12 cellular contexts compared by ENCODE assay signal in genomic region chr4:101334963-101335572, GRCh38. TPM values are rescaled to one million over a fixed set of nuclear protein-coding genes. Genes with fewer than 3 reads are reported as not detected.
DNase-seq lines count a peak whose midpoint lies in the region; ATAC-seq and TF ChIP-seq lines count a peak whose summit lies in the region.
"Had no signal": no experiment of that assay in that cellular context is flagged by ENCODE, and none has a peak within 500 bp of the region (broad histone marks: within the 10 kb centered on the region; RNA-seq: fewer than 3 reads in every experiment).

No MANE protein-coding gene starts in this region.

- no peak overlapping the region for H3K27ac Mint-ChIP-seq in nephron progenitor cell

- H3K27me3 ChIP-seq in sigmoid colon, result no peaks in the 10 kb centered on the region
- H3K27me3 ChIP-seq: transverse colon had no signal

- no peak for TF ChIP-seq POLR2A in sigmoid colon (IDR thresholded peaks at IDR 0.05)

- H3K27ac ChIP-seq in sigmoid colon, result no peak overlapping the region
- H3K27ac ChIP-seq: epithelial cell of prostate, transverse colon had no signal

- DNase-seq in fibroblast of the aortic adventitia (ENCODE audit: low read depth) (peak; percentile 48), kidney tubule cell (ENCODE audit: low spot score) (no peak), sigmoid colon (no peak), nephron progenitor cell (no peak), posterior cingulate gyrus (no peak)
- DNase-seq: activated naive CD4-positive, alpha-beta T cell treated with anti-CD3 and anti-CD28 coated beads, Interleukin-2, amount 50 U/mL, for 16 hours; stimulated activated CD4-positive, alpha-beta T cell treated with anti-CD3 and anti-CD28 coated beads, Interleukin-15, amount 100 ng/mL, for 24 hours; transverse colon had no signal

- intact Hi-C loops in sigmoid colon (cut with DNase I) (no loop called here), posterior cingulate gyrus (cut with DNase I) (no loop called here)

- no peaks in the 10 kb centered on the region for H3K9me3 ChIP-seq in sigmoid colon
- H3K9me3 ChIP-seq: transverse colon had no signal

- H3K4me3 Mint-ChIP-seq in nephron progenitor cell, result no peak overlapping the region

- 59 to 66% methylated on average over 6 of the region's 6 CpGs for WGBS in sigmoid colon, 2 donors

- ATAC-seq in GM18517 (IDR thresholded peaks at IDR 0.05; ENCODE audit: unreplicated experiment) (peak; percentile 54), GM21381 (IDR thresholded peaks at IDR 0.05; ENCODE audit: unreplicated experiment) (peak; percentile 65), HG03439 (IDR thresholded peaks at IDR 0.05; ENCODE audit: unreplicated experiment) (peak; percentile 63)

- H3K27me3 Mint-ChIP-seq in nephron progenitor cell (ENCODE audit: low read depth, poor library complexity), result no peaks in the 10 kb centered on the region

- H3K4me3 ChIP-seq in fibroblast of the aortic adventitia (ENCODE audit: low read depth, low read length) (no peak overlapping the region), sigmoid colon (no peak overlapping the region)
- H3K4me3 ChIP-seq: transverse colon had no signal

- H3K36me3 ChIP-seq in sigmoid colon, result no peaks in the 10 kb centered on the region
- H3K36me3 ChIP-seq: transverse colon had no signal

- H3K4me1 Mint-ChIP-seq in nephron progenitor cell, result peaks cover 3% of the 10 kb centered on the region

- H3K36me3 Mint-ChIP-seq in nephron progenitor cell (ENCODE audit: low read depth), result peaks cover 39% of the 10 kb centered on the region

- no peak for TF ChIP-seq CTCF in fibroblast of the aortic adventitia (IDR thresholded peaks at IDR 0.05; ENCODE audit: insufficient read depth, low read length)
- TF ChIP-seq CTCF in sigmoid colon (IDR thresholded peaks at IDR 0.05), result no peak
- no peak for TF ChIP-seq CTCF in nephron progenitor cell (IDR thresholded peaks at IDR 0.05)

- H3K4me1 ChIP-seq in sigmoid colon, result peaks cover 0 to 33% (median 17%) of the 10 kb centered on the region in 4 donors

- no peak for TF ChIP-seq EP300 in sigmoid colon (IDR thresholded peaks at IDR 0.05)

- H3K9me3 Mint-ChIP-seq in nephron progenitor cell, result peaks cover 11% of the 10 kb centered on the region

RNA-seq across cellular contexts. Expression of gene PPP3CA, which starts 12.3 kb away (rescaled TPM):
- total RNA-seq in fibroblast of the aortic adventitia (ENCODE audit: low replicate concordance), result 39.0 and 64.4 TPM in 2 replicates
- total RNA-seq in sigmoid colon, result 10 to 100 TPM; 26.2 to 47.7 (median 30.8) TPM
- 10 to 100 TPM; 11.8 to 15.0 (median 13.9) TPM for polyA plus RNA-seq in sigmoid colon
